In genomic region chrX:118423558-118423957, GRCh38 we compare ENCODE assay signal across 1 cellular context.
A peak's percentile ranks its signal among the peaks of the same experiment; 100 is the strongest.
TF ChIP-seq lines count a peak whose summit lies in the region.

No MANE protein-coding gene starts in this region.

TF ChIP-seq in GM12878, 131 proteins besides CTCF, POLR2A, EP300 and RAD21 (continued from another document):
- TF ChIP-seq CUX1 (IDR thresholded peaks at IDR 0.05; ENCODE audit: insufficient replicate concordance, low read depth, low read length) (no peak), E2F8 (IDR thresholded peaks at IDR 0.05; ENCODE audit: low read depth, partially characterized antibody) (no peak), MEF2A (IDR thresholded peaks at IDR 0.05; ENCODE audit: insufficient read depth, low read depth, low read length) (no peak), MTA3 (IDR thresholded peaks at IDR 0.05; ENCODE audit: borderline replicate concordance, low read length) (no peak), RBBP5 (conservative IDR thresholded peaks at IDR 0.05) (no peak), JUNB (IDR thresholded peaks at IDR 0.05) (peak; percentile 94), TAF1 (IDR thresholded peaks at IDR 0.05; ENCODE audit: borderline replicate concordance, low read depth, low read length) (no peak), ZNF274 (IDR thresholded peaks at IDR 0.05; ENCODE audit: insufficient read depth, insufficient read length) (no peak), YBX1 (IDR thresholded peaks at IDR 0.05) (no peak), TBL1XR1 (IDR thresholded peaks at IDR 0.05; ENCODE audit: low read depth, low read length) (no peak), EGR1 (IDR thresholded peaks at IDR 0.05; ENCODE audit: borderline replicate concordance in 1 of 2, low read depth in 2 of 2, low read length in 2 of 2) (no peak), CREM (IDR thresholded peaks at IDR 0.05; ENCODE audit: low read depth) (peak; percentile 29; the same call in 1 of the 2 replicates), NFYA (IDR thresholded peaks at IDR 0.05; ENCODE audit: borderline replicate concordance, low read depth, low read length) (no peak), ZBTB4 (CRISPR knock-in tag; IDR thresholded peaks at IDR 0.05) (no peak), CBX5 (IDR thresholded peaks at IDR 0.05; ENCODE audit: low read depth) (no peak), RUNX3 (IDR thresholded peaks at IDR 0.05; ENCODE audit: low read length) (peak; percentile 27; the same call in 1 of the 2 replicates), IKZF1 (conservative IDR thresholded peaks at IDR 0.05) (no peak), ESRRA (IDR thresholded peaks at IDR 0.05; ENCODE audit: low read length) (no peak), FOXK2 (IDR thresholded peaks at IDR 0.05) (no peak), JUND (IDR thresholded peaks at IDR 0.05; ENCODE audit: low read depth, low read length) (no peak; the same call in 1 of the 2 replicates), CHD2 (IDR thresholded peaks at IDR 0.05; ENCODE audit: borderline replicate concordance, low read depth, low read length) (no peak), CBFB (IDR thresholded peaks at IDR 0.05; ENCODE audit: low read depth) (no peak), TCF12 (IDR thresholded peaks at IDR 0.05; ENCODE audit: low read depth, low read length) (no peak), RFX5 (IDR thresholded peaks at IDR 0.05; ENCODE audit: low read depth, low read length) (no peak), BCL11A (IDR thresholded peaks at IDR 0.05; ENCODE audit: low read depth, low read length) (0 out of 2 replicates have a peak, but pooled peaks have one; percentile 42), SKIL (IDR thresholded peaks at IDR 0.05; ENCODE audit: low read depth, poor library complexity, severe bottlenecking) (no peak), TCF7 (IDR thresholded peaks at IDR 0.05; ENCODE audit: borderline replicate concordance) (no peak), ZBTB11 (CRISPR knock-in tag; IDR thresholded peaks at IDR 0.05) (no peak), ETV6 (conservative IDR thresholded peaks at IDR 0.05 in 1 of 2, IDR thresholded peaks at IDR 0.05 in 1 of 2; ENCODE audit: borderline replicate concordance in 1 of 2, low read depth in 1 of 2) (no peak), BRCA1 (IDR thresholded peaks at IDR 0.05; ENCODE audit: low read depth, low read length) (no peak), IRF4 (IDR thresholded peaks at IDR 0.05; ENCODE audit: low read depth, low read length) (peak; percentile 68)
TF ChIP-seq in GM12878: peak in this region for 6.
